In the genomic region with DNA sequence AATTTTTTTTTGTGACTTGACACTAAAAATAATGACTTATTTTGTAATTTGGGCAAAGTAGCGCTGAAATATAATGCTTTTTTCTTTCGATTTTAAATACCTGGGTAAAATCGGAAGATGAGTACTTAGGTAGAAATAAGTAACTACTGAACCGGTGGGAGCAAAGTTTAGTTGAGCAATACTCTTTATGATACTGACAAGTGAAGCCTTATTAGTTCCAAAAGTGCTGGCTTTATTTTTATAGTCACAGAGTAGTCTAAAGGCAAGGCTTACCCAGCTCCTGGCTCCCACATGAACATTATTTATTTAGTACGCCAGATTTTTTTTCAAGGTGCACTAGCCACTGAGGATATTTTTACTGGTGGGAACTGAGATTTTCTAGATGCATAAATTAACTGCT, we compare ENCODE assay signal across 1 cellular context.
TF ChIP-seq lines count a peak whose summit lies in the region.

No MANE protein-coding gene starts in this region.

TF ChIP-seq in HepG2, 621 proteins besides CTCF, POLR2A, EP300 and RAD21 (continued from another document):
- TF ChIP-seq, protein P1, sequence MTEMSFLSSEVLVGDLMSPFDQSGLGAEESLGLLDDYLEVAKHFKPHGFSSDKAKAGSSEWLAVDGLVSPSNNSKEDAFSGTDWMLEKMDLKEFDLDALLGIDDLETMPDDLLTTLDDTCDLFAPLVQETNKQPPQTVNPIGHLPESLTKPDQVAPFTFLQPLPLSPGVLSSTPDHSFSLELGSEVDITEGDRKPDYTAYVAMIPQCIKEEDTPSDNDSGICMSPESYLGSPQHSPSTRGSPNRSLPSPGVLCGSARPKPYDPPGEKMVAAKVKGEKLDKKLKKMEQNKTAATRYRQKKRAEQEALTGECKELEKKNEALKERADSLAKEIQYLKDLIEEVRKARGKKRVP (CRISPR knock-in tag; IDR thresholded peaks at IDR 0.05) = no peak
- TF ChIP-seq, protein P2, sequence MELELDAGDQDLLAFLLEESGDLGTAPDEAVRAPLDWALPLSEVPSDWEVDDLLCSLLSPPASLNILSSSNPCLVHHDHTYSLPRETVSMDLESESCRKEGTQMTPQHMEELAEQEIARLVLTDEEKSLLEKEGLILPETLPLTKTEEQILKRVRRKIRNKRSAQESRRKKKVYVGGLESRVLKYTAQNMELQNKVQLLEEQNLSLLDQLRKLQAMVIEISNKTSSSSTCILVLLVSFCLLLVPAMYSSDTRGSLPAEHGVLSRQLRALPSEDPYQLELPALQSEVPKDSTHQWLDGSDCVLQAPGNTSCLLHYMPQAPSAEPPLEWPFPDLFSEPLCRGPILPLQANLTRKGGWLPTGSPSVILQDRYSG (CRISPR knock-in tag; IDR thresholded peaks at IDR 0.05) = no peak
- TF ChIP-seq SRSF9 (IDR thresholded peaks at IDR 0.05; ENCODE audit: borderline replicate concordance, insufficient read depth, low read depth, low read length, poor library complexity, severe bottlenecking) (no peak), ARNTL (CRISPR knock-in tag; IDR thresholded peaks at IDR 0.05) (no peak), ZNF781 (CRISPR knock-in tag; IDR thresholded peaks at IDR 0.05; ENCODE audit: borderline replicate concordance, not compliant biosample characterization) (no peak), RORA (CRISPR knock-in tag; IDR thresholded peaks at IDR 0.05) (no peak), PAWR (CRISPR knock-in tag; IDR thresholded peaks at IDR 0.05; ENCODE audit: borderline replicate concordance) (no peak), ZFP36 (IDR thresholded peaks at IDR 0.05; ENCODE audit: borderline replicate concordance, low read depth, low read length, partially characterized antibody) (no peak), THYN1 (CRISPR knock-in tag; IDR thresholded peaks at IDR 0.05; ENCODE audit: borderline replicate concordance, low read depth) (no peak), PPARG (CRISPR knock-in tag; conservative IDR thresholded peaks at IDR 0.05) (no peak), CC2D1A (CRISPR knock-in tag; IDR thresholded peaks at IDR 0.05) (no peak), ZC3H4 (CRISPR knock-in tag; IDR thresholded peaks at IDR 0.05; ENCODE audit: borderline replicate concordance) (no peak)
- TF ChIP-seq, protein P3, sequence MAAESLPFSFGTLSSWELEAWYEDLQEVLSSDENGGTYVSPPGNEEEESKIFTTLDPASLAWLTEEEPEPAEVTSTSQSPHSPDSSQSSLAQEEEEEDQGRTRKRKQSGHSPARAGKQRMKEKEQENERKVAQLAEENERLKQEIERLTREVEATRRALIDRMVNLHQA (CRISPR knock-in tag; IDR thresholded peaks at IDR 0.05) = no peak
- TF ChIP-seq, protein P4, sequence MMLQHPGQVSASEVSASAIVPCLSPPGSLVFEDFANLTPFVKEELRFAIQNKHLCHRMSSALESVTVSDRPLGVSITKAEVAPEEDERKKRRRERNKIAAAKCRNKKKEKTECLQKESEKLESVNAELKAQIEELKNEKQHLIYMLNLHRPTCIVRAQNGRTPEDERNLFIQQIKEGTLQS (CRISPR knock-in tag; IDR thresholded peaks at IDR 0.05) = no peak
TF ChIP-seq in HepG2: peak in this region for 0.
